Comparison of ENCODE assay signal across 3 cellular contexts in genomic region chr2:241256168-241256545, GRCh38.
TF ChIP-seq lines count a peak whose summit lies in the region.

No MANE protein-coding gene starts in this region.

TF ChIP-seq in liver, 16 proteins besides CTCF, POLR2A, EP300 and RAD21:
- no peak for TF ChIP-seq REST (IDR thresholded peaks at IDR 0.05)
- TF ChIP-seq YY1 (IDR thresholded peaks at IDR 0.05), result no peak
- TF ChIP-seq EGR1 (IDR thresholded peaks at IDR 0.05; ENCODE audit: low read depth in 2 of 2), result no peak
- no peak for TF ChIP-seq RXRA (IDR thresholded peaks at IDR 0.05)
- TF ChIP-seq NR2F2 (IDR thresholded peaks at IDR 0.05), result no peak
- no peak for TF ChIP-seq GABPA (IDR thresholded peaks at IDR 0.05 in 1 of 2, conservative IDR thresholded peaks at IDR 0.05 in 1 of 2)
- no peak for TF ChIP-seq TAF1 (conservative IDR thresholded peaks at IDR 0.05)
- TF ChIP-seq FOXA1 (IDR thresholded peaks at IDR 0.05), result no peak
- TF ChIP-seq HNF4G (IDR thresholded peaks at IDR 0.05), result no peak
- TF ChIP-seq ZBTB33 (IDR thresholded peaks at IDR 0.05), result no peak
- TF ChIP-seq ATF3 (IDR thresholded peaks at IDR 0.05), result no peak
- no peak for TF ChIP-seq MAX (IDR thresholded peaks at IDR 0.05)

TF ChIP-seq in HepG2, 621 proteins besides CTCF, POLR2A, EP300 and RAD21:
- no peak for TF ChIP-seq SMARCC2 (IDR thresholded peaks at IDR 0.05)
- TF ChIP-seq POLR2AphosphoS2 (IDR thresholded peaks at IDR 0.05; ENCODE audit: low read depth, low read length), result no peak
- no peak for TF ChIP-seq CBX1 (IDR thresholded peaks at IDR 0.05; ENCODE audit: low read depth)
- no peak for TF ChIP-seq ZNF704 (CRISPR knock-in tag; IDR thresholded peaks at IDR 0.05; ENCODE audit: borderline replicate concordance)
- no peak for TF ChIP-seq ZNF235 (CRISPR knock-in tag; IDR thresholded peaks at IDR 0.05; ENCODE audit: borderline replicate concordance)
- TF ChIP-seq E2F2 (CRISPR knock-in tag; IDR thresholded peaks at IDR 0.05; ENCODE audit: borderline replicate concordance), result no peak

TF ChIP-seq in endothelial cell of umbilical vein, 7 proteins besides CTCF, POLR2A, EP300 and RAD21:
- no peak for TF ChIP-seq GATA2 (IDR thresholded peaks at IDR 0.05; ENCODE audit: insufficient read depth, insufficient read length, low read depth, low read length)
- no peak for TF ChIP-seq MYC (IDR thresholded peaks at IDR 0.05; ENCODE audit: low read depth, low read length)
- no peak for TF ChIP-seq EZH2 (IDR thresholded peaks at IDR 0.05; ENCODE audit: borderline replicate concordance, low read depth, low read length, severe bottlenecking)
- no peak for TF ChIP-seq MAX (IDR thresholded peaks at IDR 0.05; ENCODE audit: insufficient read depth, insufficient read length)
- TF ChIP-seq FOS (IDR thresholded peaks at IDR 0.05; ENCODE audit: borderline replicate concordance, insufficient read depth, low read length), result no peak
- TF ChIP-seq JUN (IDR thresholded peaks at IDR 0.05; ENCODE audit: borderline replicate concordance, insufficient read depth, insufficient read length, low read depth), result no peak
- no peak for TF ChIP-seq POLR2AphosphoS5 (IDR thresholded peaks at IDR 0.05; ENCODE audit: insufficient read depth, low read depth, low read length)
